16 cellular contexts compared by ENCODE assay signal in genomic region chr21:35360870-35361570, GRCh38.
"Had no signal": no experiment of that assay in that cellular context is flagged by ENCODE, and none has a peak within 500 bp of the region (broad histone marks: within the 10 kb centered on the region; RNA-seq: fewer than 3 reads in every experiment).

No MANE protein-coding gene starts in this region.

- H3K9me3 ChIP-seq: SK-N-SH had no signal

- ATAC-seq: HepG2, Panc1 had no signal

- FAIRE-seq: HepG2 had no signal

- H3K9ac ChIP-seq: SK-N-SH had no signal

- DNase-seq: KBM-7, NCI-H1092 treated with DMSO at 0.1 percent for 48 hours, NCI-H1436, NCI-H187, NCI-H2029, NCI-H2081 treated with DMSO at 0.1 percent for 48 hours, NCI-H2227 treated with DMSO at 0.1 percent for 48 hours, NCI-H524 treated with DMSO at 0.1 percent for 48 hours, NCI-H69, NCI-H774, SHP77, SK-N-SH, SW 1271 had no signal

- H3K4me2 ChIP-seq: SK-N-SH had no signal

- H3K27ac ChIP-seq: RWPE1 had no signal
